Comparison of ENCODE assay signal across 12 cellular contexts in the genomic region with DNA sequence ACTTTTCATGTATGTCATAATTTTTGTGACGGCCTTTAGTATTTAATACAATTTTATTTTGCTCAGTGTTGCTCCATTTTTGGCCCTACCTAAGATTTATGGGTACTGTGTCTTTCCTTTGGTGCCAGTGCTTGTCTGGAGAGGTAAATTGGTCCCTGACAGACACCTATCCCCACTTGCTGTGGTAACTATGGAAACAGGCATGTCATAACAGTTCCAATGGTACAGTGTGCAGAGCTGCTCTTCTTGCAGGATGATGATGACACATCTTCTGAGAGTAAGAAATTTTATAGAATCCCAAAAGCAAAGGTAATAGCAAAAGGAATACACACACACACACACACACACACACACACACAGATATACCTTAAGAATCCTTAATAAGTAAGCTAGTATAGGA.
"Had no signal": no experiment of that assay in that cellular context is flagged by ENCODE, and none has a peak within 500 bp of the region (broad histone marks: within the 10 kb centered on the region; RNA-seq: fewer than 3 reads in every experiment).

No MANE protein-coding gene starts in this region.

- H3K4me1 ChIP-seq: colonic mucosa, gastrocnemius medialis, suprapubic skin had no signal

- H3K9me3 ChIP-seq: colonic mucosa, gastrocnemius medialis, suprapubic skin had no signal

- H3K4me3 ChIP-seq: colonic mucosa, gastrocnemius medialis, suprapubic skin had no signal

- H3K36me3 ChIP-seq: colonic mucosa, gastrocnemius medialis, suprapubic skin had no signal

- FAIRE-seq: astrocyte, endothelial cell of umbilical vein had no signal

- H3K27ac ChIP-seq: colonic mucosa, gastrocnemius medialis, suprapubic skin had no signal

- H3K27me3 ChIP-seq: colonic mucosa, gastrocnemius medialis, suprapubic skin had no signal

- DNase-seq: activated CD4-positive, alpha-beta T cell treated with anti-CD3 and anti-CD28 coated beads, Interleukin-2, amount 10 ng/mL, durations not matched to agents 24 days and 14 days; activated naive CD4-positive, alpha-beta T cell treated with Interleukin-2 at 50 U/mL for 16 hours; activated naive CD8-positive, alpha-beta T cell treated with anti-CD3 and anti-CD28 coated beads, Interleukin-2, amount 50 U/mL, for 24 hours; colonic mucosa; gastrocnemius medialis; stimulated activated CD4-positive, alpha-beta T cell treated with anti-CD3 and anti-CD28 coated beads, Interleukin-4, amount 100 ng/mL, for 1 hour; stimulated activated CD8-positive, alpha-beta memory T cell treated with anti-CD3 and anti-CD28 coated beads, Interleukin-4, amount 100 ng/mL, for 48 hours; stimulated activated naive CD8-positive, alpha-beta T cell treated with anti-CD3 and anti-CD28 coated beads, Interleukin-15, Interleukin-2, amounts not matched to agents 100 U/mL and 50 U/mL, for 24 hours had no signal

- ATAC-seq: activated naive CD8-positive, alpha-beta T cell treated with anti-CD3 and anti-CD28 coated beads, Interleukin-2, amount 50 U/mL, for 24 hours; gastrocnemius medialis; stimulated activated naive CD8-positive, alpha-beta T cell treated with anti-CD3 and anti-CD28 coated beads, Interleukin-15, Interleukin-2, amounts not matched to agents 100 U/mL and 50 U/mL, for 24 hours; WTC11 had no signal
